8 cellular contexts compared by ENCODE assay signal in genomic region chrX:135521405-135522131, GRCh38.
DNase-seq lines count a peak whose midpoint lies in the region; ATAC-seq and TF ChIP-seq lines count a peak whose summit lies in the region.

No MANE protein-coding gene starts in this region.

- DNase-seq in AG08396 (ENCODE audit: low spot score) (peak; percentile 79), NCI-H345 treated with DMSO at 0.1 percent for 48 hours (lab: John Stamatoyannopoulos, UW; ENCODE audit: unreplicated experiment) (peak; percentile 72), cerebellar cortex (ENCODE audit: low spot score) (peak; percentile 91), kidney tubule cell (ENCODE audit: low spot score) (peak; percentile 92)
- peak; percentile 75 for DNase-seq in activated CD4-positive, CD25-positive, alpha-beta regulatory T cell treated with anti-CD3 and anti-CD28 coated beads, Interleukin-2, amount 50 U/mL, for 72 hours
- peak; percentile 48 to 75 (median 54) for DNase-seq in stimulated activated CD4-positive, alpha-beta T cell treated with anti-CD3 and anti-CD28 coated beads, Interleukin-1b, Interleukin-23, amount 100 ng/mL, for 24 hours (ENCODE audit: low read depth in 4 of 4, low spot score in 1 of 4)

- in situ Hi-C loops in GM18951 (cut with MboI; ENCODE audit: low sequenced_read_pairs, unreplicated experiment) = no loop called here

- peak; percentile 67 for TF ChIP-seq POLR2A in GM18951 (IDR thresholded peaks at IDR 0.05; ENCODE audit: extremely low read depth, insufficient read depth, insufficient read length)

- peak; percentile 64 for ATAC-seq in HG03175 (IDR thresholded peaks at IDR 0.05; ENCODE audit: unreplicated experiment)

Comparison
In these comparisons a context has a peak if more than half of its experiments do, and no peak if none do; other contexts are left out.
1. Peak in every context shown above with its lines: DNase-seq and ATAC-seq.